ENCODE assay signal across 9 cellular contexts in genomic region chr3:108406063-108406660, GRCh38.
DNase-seq lines count a peak whose midpoint lies in the region; ATAC-seq and TF ChIP-seq lines count a peak whose summit lies in the region.
"Had no signal": no experiment of that assay in that cellular context is flagged by ENCODE, and none has a peak within 500 bp of the region (broad histone marks: within the 10 kb centered on the region; RNA-seq: fewer than 3 reads in every experiment).

No MANE protein-coding gene starts in this region.

- no peak overlapping the region for H2AFZ ChIP-seq in OCI-LY3 (ENCODE audit: low read depth, low read length)

- no peaks in the 10 kb centered on the region for H3K9me3 ChIP-seq in OCI-LY3 (ENCODE audit: insufficient read depth, low read length)
- H3K9me3 ChIP-seq in muscle layer of duodenum (ENCODE audit: control insufficient read depth in 1 of 2, low read length in 2 of 2): no peaks in the 10 kb centered on the region
- H3K9me3 ChIP-seq: heart right ventricle had no signal

- H3K4me1 ChIP-seq in OCI-LY3 (ENCODE audit: low read length) (peaks cover 19% of the 10 kb centered on the region), muscle layer of duodenum (ENCODE audit: control insufficient read depth in 1 of 2, insufficient read depth in 2 of 2, low read length in 2 of 2) (peaks cover 0 to 3% of the 10 kb centered on the region in 2 donors)

- intact Hi-C loops in left ventricle myocardium superior (cut with micrococcal nuclease): no loop called here

- DNase-seq in left ventricle myocardium superior (no peak), A172 (ENCODE audit: low spot score) (no peak)
- DNase-seq: activated CD4-positive, alpha-beta T cell treated with anti-CD3 and anti-CD28 coated beads for 1 hour; heart right ventricle had no signal

- H3K4me3 ChIP-seq in OCI-LY3 (ENCODE audit: low read length) (no peak overlapping the region), muscle layer of duodenum (ENCODE audit: low read depth in 1 of 2, low read length in 2 of 2) (no peak overlapping the region)
- H3K4me3 ChIP-seq: heart right ventricle had no signal

- H3K4me2 ChIP-seq in OCI-LY3 (ENCODE audit: low read length): 0 out of 2 replicates have a peak overlapping the region, but pooled peaks have one; percentile 80

- TF ChIP-seq CTCF in OCI-LY3 (IDR thresholded peaks at IDR 0.05; ENCODE audit: low read depth, low read length): no peak

- peak; percentile 21 for ATAC-seq in GM19035 (IDR thresholded peaks at IDR 0.05; ENCODE audit: unreplicated experiment)
- ATAC-seq in HG02852 (IDR thresholded peaks at IDR 0.05; ENCODE audit: unreplicated experiment): peak; percentile 17
- ATAC-seq in left ventricle myocardium superior: no peak
- ATAC-seq in GM21515 (IDR thresholded peaks at IDR 0.05; ENCODE audit: unreplicated experiment): no peak

- no peaks in the 10 kb centered on the region for H4K20me1 ChIP-seq in OCI-LY3 (ENCODE audit: insufficient read depth, low read length)

- no peak overlapping the region for H3K9ac ChIP-seq in OCI-LY3 (ENCODE audit: low read length)

- H3K27me3 ChIP-seq in OCI-LY3 (ENCODE audit: low read depth, low read length) (no peaks in the 10 kb centered on the region), muscle layer of duodenum (ENCODE audit: low read depth, low read length) (no peaks in the 10 kb centered on the region)

- H3K79me2 ChIP-seq in OCI-LY3 (ENCODE audit: low read length): no peaks in the 10 kb centered on the region

- no peaks in the 10 kb centered on the region for H3K36me3 ChIP-seq in OCI-LY3 (replicated peaks; ENCODE audit: low read depth, low read length)
- no peaks in the 10 kb centered on the region for H3K36me3 ChIP-seq in muscle layer of duodenum (ENCODE audit: control insufficient read depth in 1 of 2, insufficient read depth in 2 of 2, low read length in 2 of 2)
- H3K36me3 ChIP-seq: heart right ventricle had no signal

- H3K27ac ChIP-seq in OCI-LY3 (ENCODE audit: low read length): no peak overlapping the region
- peak overlapping the region; percentile 2 for H3K27ac ChIP-seq in muscle layer of duodenum (ENCODE audit: low read length)
- H3K27ac ChIP-seq: heart right ventricle had no signal

Comparison
In these comparisons a context has a peak if more than half of its experiments do, and no peak if none do; other contexts are left out.
1. ATAC-seq: peak in GM19035 (single experiment) and HG02852 (single experiment); none in left ventricle myocardium superior (single experiment) and GM21515 (single experiment).